In the genomic region with DNA sequence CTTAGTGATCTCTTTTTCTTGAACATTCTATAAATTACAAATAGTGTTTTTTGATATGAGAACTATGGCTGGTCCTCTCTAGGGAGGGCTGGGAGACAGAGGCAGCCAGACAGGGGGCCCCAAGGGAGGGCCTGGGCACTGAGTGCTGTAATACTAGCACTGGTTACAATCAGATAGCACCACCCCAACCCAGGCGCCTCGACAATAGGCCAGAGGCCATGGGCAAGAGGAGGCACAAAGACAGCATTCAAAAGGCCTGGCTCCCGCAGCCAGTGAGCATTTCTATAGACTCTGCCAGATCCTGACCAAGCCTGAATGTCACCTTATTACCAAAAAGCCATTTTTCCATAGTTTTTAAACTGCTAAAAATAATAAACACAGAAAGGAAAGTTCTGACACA, we compare ENCODE assay signal across 22 cellular contexts.
DNase-seq lines count a peak whose midpoint lies in the region; ATAC-seq and TF ChIP-seq lines count a peak whose summit lies in the region.
"Had no signal": no experiment of that assay in that cellular context is flagged by ENCODE, and none has a peak within 500 bp of the region (broad histone marks: within the 10 kb centered on the region; RNA-seq: fewer than 3 reads in every experiment).

No MANE protein-coding gene starts in this region.

- TF ChIP-seq CTCF in ascending aorta (IDR thresholded peaks at IDR 0.05), result no peak

- H3K4me1 ChIP-seq in ascending aorta, result peaks cover 0 to 35% of the 10 kb centered on the region in 2 donors
- peaks cover 3% of the 10 kb centered on the region in 2 donors for H3K4me1 ChIP-seq in aorta (ENCODE audit: control insufficient read depth in 1 of 2, insufficient read depth in 2 of 2, low read length in 2 of 2)
- H3K4me1 ChIP-seq: Caco-2 had no signal

- H3K9me3 ChIP-seq in ascending aorta (no peaks in the 10 kb centered on the region), aorta (ENCODE audit: control insufficient read depth, low read length) (no peaks in the 10 kb centered on the region)
- H3K9me3 ChIP-seq: Caco-2, SK-N-SH had no signal

- 8 to 11% methylated on average over 3 of the region's 3 CpGs for whole genome bisulfite sequencing in aorta, 2 donors

- DNase-seq in HuH-7 (ENCODE audit: low spot score) (peak; percentile 33), ascending aorta (ENCODE audit: low spot score in 2 of 2) (no peak), inferior parietal cortex (ENCODE audit: extremely low spot score) (peak; percentile 47), sciatic nerve (ENCODE audit: low spot score) (peak; percentile 59), NCI-H128 (lab: John Stamatoyannopoulos, UW; ENCODE audit: unreplicated experiment) (no peak), aorta (no peak), NCI-H345 (lab: John Stamatoyannopoulos, UW) (no peak)
- DNase-seq: ACHN; Caco-2; GDM1; MM.1S; NCI-H1092; NCI-H146; NCI-H2029 treated with DMSO at 0.1 percent for 48 hours; NCI-H2171 treated with DMSO at 0.1 percent for 48 hours; NCI-H446 treated with DMSO at 0.1 percent for 48 hours; NCI-H69; NK-92 treated with Interleukin-12 subunit alpha and Interleukin-12 subunit beta, amount 100 ng/mL, for 24 hours; SHP77; SK-N-SH had no signal

- intact Hi-C loops in ascending aorta (cut with DNase I) (loop anchor here (5.0 kb wide), 1 partner anchor 44 kb away; no protein-coding TSS in a partner anchor), sciatic nerve (cut with DNase I) (no loop called here), aorta (cut with DNase I) (no loop called here)

- peak; percentile 65 for ATAC-seq in sciatic nerve
- ATAC-seq in GM19324 (IDR thresholded peaks at IDR 0.05; ENCODE audit: low FRiP score, unreplicated experiment), result no peak
- no peak for ATAC-seq in aorta (ENCODE audit: low FRiP score)

- no peaks in the 10 kb centered on the region for H3K27me3 ChIP-seq in ascending aorta
- H3K27me3 ChIP-seq in aorta (ENCODE audit: control insufficient read depth in 1 of 2, insufficient read depth in 2 of 2, low read length in 1 of 2), result no peaks in the 10 kb centered on the region

- H3K36me3 ChIP-seq in ascending aorta, result peaks cover 6 to 9% of the 10 kb centered on the region in 2 donors
- H3K36me3 ChIP-seq in aorta (ENCODE audit: control insufficient read depth in 1 of 2, insufficient read depth in 2 of 2, low read length in 1 of 2), result peaks cover 3% of the 10 kb centered on the region in 2 donors

- H3K27ac ChIP-seq in ascending aorta, result peak overlapping the region; percentile 24 to 56
- peak overlapping the region in 1 of 2 donors; percentile 17 for H3K27ac ChIP-seq in aorta (ENCODE audit: low read depth in 1 of 2, low read length in 2 of 2)
- H3K27ac ChIP-seq: HL-60 had no signal

- H3K4me3 ChIP-seq in ascending aorta (no peak overlapping the region), aorta (ENCODE audit: low read length in 2 of 2) (no peak overlapping the region)

Comparison
In these comparisons a context has a peak if more than half of its experiments do, and no peak if none do; other contexts are left out.
1. DNase-seq: peak in HuH-7 (single experiment), inferior parietal cortex (single experiment) and sciatic nerve (single experiment); none in ascending aorta (0 of 2), NCI-H128 (single experiment), aorta (0 of 2) and NCI-H345 (single experiment).